1 cellular context compared by ENCODE assay signal in the genomic region with DNA sequence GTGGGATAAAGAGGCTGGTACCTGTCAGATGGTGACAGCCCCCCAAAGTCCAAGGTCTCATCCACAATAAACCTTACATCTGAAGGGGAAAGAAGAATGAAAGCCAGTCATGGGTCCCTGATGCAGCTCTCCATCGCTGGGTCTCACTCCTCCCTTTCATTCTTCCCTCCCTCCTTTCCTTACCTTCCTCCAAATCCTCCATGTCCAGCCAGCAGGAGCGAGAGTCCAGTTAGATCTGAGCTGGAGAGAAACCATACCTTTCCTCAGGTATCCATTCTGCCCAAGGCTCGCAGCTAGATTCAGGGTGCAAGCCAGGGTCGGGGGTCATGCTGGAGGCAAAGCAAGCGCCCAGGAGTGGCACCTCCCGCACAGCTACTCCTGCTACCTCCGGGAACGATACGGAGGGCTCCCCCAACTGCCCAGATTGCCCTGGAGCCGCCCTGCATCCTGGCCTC.
TF ChIP-seq lines count a peak whose summit lies in the region.

No MANE protein-coding gene starts in this region.

TF ChIP-seq in endothelial cell of umbilical vein, 7 proteins besides CTCF, POLR2A, EP300 and RAD21:
- TF ChIP-seq MYC (IDR thresholded peaks at IDR 0.05; ENCODE audit: low read depth, low read length) (no peak), JUN (IDR thresholded peaks at IDR 0.05; ENCODE audit: borderline replicate concordance, insufficient read depth, insufficient read length, low read depth) (no peak), EZH2 (IDR thresholded peaks at IDR 0.05; ENCODE audit: borderline replicate concordance, low read depth, low read length, severe bottlenecking) (no peak), POLR2AphosphoS5 (IDR thresholded peaks at IDR 0.05; ENCODE audit: insufficient read depth, low read depth, low read length) (no peak), FOS (IDR thresholded peaks at IDR 0.05; ENCODE audit: borderline replicate concordance, insufficient read depth, low read length) (no peak), GATA2 (IDR thresholded peaks at IDR 0.05; ENCODE audit: insufficient read depth, insufficient read length, low read depth, low read length) (no peak)
- TF ChIP-seq, protein P1, sequence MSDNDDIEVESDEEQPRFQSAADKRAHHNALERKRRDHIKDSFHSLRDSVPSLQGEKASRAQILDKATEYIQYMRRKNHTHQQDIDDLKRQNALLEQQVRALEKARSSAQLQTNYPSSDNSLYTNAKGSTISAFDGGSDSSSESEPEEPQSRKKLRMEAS (IDR thresholded peaks at IDR 0.05; ENCODE audit: insufficient read depth, insufficient read length), result no peak
